In genomic region chr1:203176273-203176672, GRCh38 we compare ENCODE assay signal across 24 cellular contexts. TPM values are rescaled to one million over a fixed set of nuclear protein-coding genes. Genes with fewer than 3 reads are reported as not detected.
"Had no signal": no experiment of that assay in that cellular context is flagged by ENCODE, and none has a peak within 500 bp of the region (broad histone marks: within the 10 kb centered on the region; RNA-seq: fewer than 3 reads in every experiment).

No MANE protein-coding gene starts in this region.

- H3K4me3 Mint-ChIP-seq: activated CD4-positive, alpha-beta T cell treated with anti-CD3 and anti-CD28 coated beads, Interleukin-2, amount 10 ng/mL, durations not matched to agents 7 days and 5 days; activated naive CD8-positive, alpha-beta T cell; activated T-cell treated with anti-CD3 and anti-CD28 coated beads, Interleukin-2, amount 50 U/mL, for 4 hours; naive thymus-derived CD4-positive, alpha-beta T cell had no signal

- H3K36me3 Mint-ChIP-seq: activated naive CD8-positive, alpha-beta T cell; naive thymus-derived CD4-positive, alpha-beta T cell had no signal

- H3K4me1 ChIP-seq: left ventricle myocardium inferior had no signal

- H3K9me3 Mint-ChIP-seq: activated CD4-positive, alpha-beta T cell treated with anti-CD3 and anti-CD28 coated beads, Interleukin-2, amount 10 ng/mL, durations not matched to agents 7 days and 5 days; activated T-cell treated with anti-CD3 and anti-CD28 coated beads, Interleukin-2, amount 50 U/mL, for 4 hours; naive thymus-derived CD4-positive, alpha-beta T cell had no signal

- H3K4me1 Mint-ChIP-seq: activated CD4-positive, alpha-beta T cell treated with anti-CD3 and anti-CD28 coated beads, Interleukin-2, amount 10 ng/mL, durations not matched to agents 7 days and 5 days had no signal

- H3K27me3 ChIP-seq: gastrocnemius medialis had no signal

- H3K9me3 ChIP-seq: gastrocnemius medialis, left ventricle myocardium inferior, mucosa of descending colon, stomach had no signal

- H3K36me3 ChIP-seq: gastrocnemius medialis, left ventricle myocardium inferior, stomach had no signal

- DNase-seq: activated CD4-positive, alpha-beta T cell treated with anti-CD3 and anti-CD28 coated beads, Interleukin-2, amount 10 ng/mL, durations not matched to agents 7 days and 5 days; activated CD8-positive, alpha-beta memory T cell treated with anti-CD3 and anti-CD28 coated beads, Interleukin-2, amount 50 U/mL, for 4 hours; activated gamma-delta T cell; activated T-cell treated with anti-CD3 and anti-CD28 coated beads, Interleukin-2, amount 50 U/mL, for 4 hours; cerebellar nuclear complex; cortex of kidney; mucosa of descending colon; naive thymus-derived CD4-positive, alpha-beta T cell; occipital lobe; small intestine; stimulated activated CD4-positive, alpha-beta T cell treated with anti-CD3 and anti-CD28 coated beads, Interleukin-4, amount 100 ng/mL, for 1 hour; stomach; T1000; trophoblast cell had no signal

- H3K27ac ChIP-seq: left ventricle myocardium inferior, stomach had no signal

- H3K27me3 Mint-ChIP-seq: activated naive CD8-positive, alpha-beta T cell; naive thymus-derived CD4-positive, alpha-beta T cell had no signal

- H3K4me3 ChIP-seq: left ventricle myocardium inferior, mucosa of descending colon, stomach had no signal

- H3K27ac Mint-ChIP-seq: activated CD4-positive, alpha-beta T cell treated with anti-CD3 and anti-CD28 coated beads, Interleukin-2, amount 10 ng/mL, durations not matched to agents 7 days and 5 days; activated naive CD8-positive, alpha-beta T cell; naive thymus-derived CD4-positive, alpha-beta T cell; progenitor cell of endocrine pancreas had no signal

RNA-seq across cellular contexts. Expression of gene MYBPH, which starts 0.6 kb away (rescaled TPM):
- total RNA-seq: activated CD4-positive, alpha-beta T cell treated with anti-CD3 and anti-CD28 coated beads, Interleukin-2, amount 10 ng/mL, durations not matched to agents 7 days and 5 days; activated T-cell treated with anti-CD3 and anti-CD28 coated beads, Interleukin-2, amount 50 U/mL, for 4 hours; bronchial epithelial cell; esophagus mucosa; kidney epithelial cell; left ventricle myocardium inferior; mucosa of descending colon; naive thymus-derived CD4-positive, alpha-beta T cell; occipital lobe; progenitor cell of endocrine pancreas; right cardiac atrium; stomach; T-helper 1 cell treated with Interleukin-12 subunit alpha and Interleukin-12 subunit beta and Interleukin-4 antibody, amounts not matched to agents 30 ng/mL and 1 ng/mL, for 36 hours; temporal lobe had no signal
- polyA plus RNA-seq: naive thymus-derived CD4-positive, alpha-beta T cell; small intestine had no signal

RNA-seq across cellular contexts. Expression of gene CHI3L1, which starts 10.2 kb away (rescaled TPM):
- total RNA-seq: activated CD4-positive, alpha-beta T cell treated with anti-CD3 and anti-CD28 coated beads, Interleukin-2, amount 10 ng/mL, durations not matched to agents 7 days and 5 days; activated T-cell treated with anti-CD3 and anti-CD28 coated beads, Interleukin-2, amount 50 U/mL, for 4 hours; left ventricle myocardium inferior; progenitor cell of endocrine pancreas; T-helper 1 cell treated with Interleukin-12 subunit alpha and Interleukin-12 subunit beta and Interleukin-4 antibody, amounts not matched to agents 30 ng/mL and 1 ng/mL, for 36 hours had no signal
- polyA plus RNA-seq: naive thymus-derived CD4-positive, alpha-beta T cell had no signal

RNA-seq across cellular contexts. Expression of gene ADORA1, which starts 48.7 kb away (rescaled TPM):
- total RNA-seq: activated CD4-positive, alpha-beta T cell treated with anti-CD3 and anti-CD28 coated beads, Interleukin-2, amount 10 ng/mL, durations not matched to agents 7 days and 5 days; T-helper 1 cell treated with Interleukin-12 subunit alpha and Interleukin-12 subunit beta and Interleukin-4 antibody, amounts not matched to agents 30 ng/mL and 1 ng/mL, for 36 hours had no signal
- polyA plus RNA-seq: naive thymus-derived CD4-positive, alpha-beta T cell had no signal

RNA-seq across cellular contexts. Expression of gene CHIT1, which starts 53.2 kb away (rescaled TPM):
- total RNA-seq: kidney epithelial cell, left ventricle myocardium inferior, occipital lobe had no signal
- polyA plus RNA-seq: naive thymus-derived CD4-positive, alpha-beta T cell had no signal
